In the genomic region with DNA sequence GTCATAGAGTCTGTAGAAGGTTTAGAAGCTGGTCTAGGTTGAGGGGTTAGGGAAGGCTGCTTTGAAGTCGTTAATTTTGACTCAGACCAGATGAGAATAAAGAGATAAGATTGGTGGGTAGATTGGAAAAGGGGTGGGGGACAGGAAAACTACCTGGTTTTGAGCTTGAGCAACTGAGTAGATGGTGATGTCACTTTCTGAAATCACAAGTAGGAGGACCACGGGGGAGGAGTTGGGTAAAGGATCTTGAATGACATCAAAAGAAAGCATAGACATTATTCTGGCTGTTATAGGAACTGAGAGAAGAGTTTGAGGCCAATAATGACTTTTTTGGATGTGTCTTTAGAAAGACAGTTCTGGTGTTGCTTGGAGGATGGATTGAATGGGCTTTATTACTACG, we compare ENCODE assay signal across 2 cellular contexts.
TF ChIP-seq lines count a peak whose summit lies in the region.

No MANE protein-coding gene starts in this region.

TF ChIP-seq in HepG2, 621 proteins besides CTCF, POLR2A, EP300 and RAD21:
- no peak for TF ChIP-seq CERS6 (CRISPR knock-in tag; IDR thresholded peaks at IDR 0.05)
- TF ChIP-seq ATF7 (IDR thresholded peaks at IDR 0.05) = peak; percentile 47; the same call in 1 of the 2 replicates
- no peak for TF ChIP-seq ATF7 (CRISPR knock-in tag; IDR thresholded peaks at IDR 0.05)

TF ChIP-seq in HEK293, 187 proteins besides CTCF, POLR2A, EP300 and RAD21:
- TF ChIP-seq, protein P1, sequence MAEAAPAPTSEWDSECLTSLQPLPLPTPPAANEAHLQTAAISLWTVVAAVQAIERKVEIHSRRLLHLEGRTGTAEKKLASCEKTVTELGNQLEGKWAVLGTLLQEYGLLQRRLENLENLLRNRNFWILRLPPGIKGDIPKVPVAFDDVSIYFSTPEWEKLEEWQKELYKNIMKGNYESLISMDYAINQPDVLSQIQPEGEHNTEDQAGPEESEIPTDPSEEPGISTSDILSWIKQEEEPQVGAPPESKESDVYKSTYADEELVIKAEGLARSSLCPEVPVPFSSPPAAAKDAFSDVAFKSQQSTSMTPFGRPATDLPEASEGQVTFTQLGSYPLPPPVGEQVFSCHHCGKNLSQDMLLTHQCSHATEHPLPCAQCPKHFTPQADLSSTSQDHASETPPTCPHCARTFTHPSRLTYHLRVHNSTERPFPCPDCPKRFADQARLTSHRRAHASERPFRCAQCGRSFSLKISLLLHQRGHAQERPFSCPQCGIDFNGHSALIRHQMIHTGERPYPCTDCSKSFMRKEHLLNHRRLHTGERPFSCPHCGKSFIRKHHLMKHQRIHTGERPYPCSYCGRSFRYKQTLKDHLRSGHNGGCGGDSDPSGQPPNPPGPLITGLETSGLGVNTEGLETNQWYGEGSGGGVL (tag by site-specific recombination; IDR thresholded peaks at IDR 0.05) = peak; percentile 19; the same call in 1 of the 2 replicates
- TF ChIP-seq EGR2 (tag by site-specific recombination; IDR thresholded peaks at IDR 0.05; ENCODE audit: low read depth) (0 out of 2 replicates have a peak, but pooled peaks have one; percentile 14), ZFHX2 (tag by site-specific recombination; conservative IDR thresholded peaks at IDR 0.05) (peak; percentile 53; the same call in 1 of the 2 replicates), ZNF148 (tag by site-specific recombination; IDR thresholded peaks at IDR 0.05; ENCODE audit: borderline replicate concordance) (no peak), HOXC10 (CRISPR knock-in tag; IDR thresholded peaks at IDR 0.05) (no peak), ZBTB21 (tag by site-specific recombination; IDR thresholded peaks at IDR 0.05) (0 out of 2 replicates have a peak, but pooled peaks have one; percentile 26), ZNF660 (tag by site-specific recombination; IDR thresholded peaks at IDR 0.05) (no peak), ZNF10 (tag by site-specific recombination; IDR thresholded peaks at IDR 0.05) (no peak), ZNF629 (tag by site-specific recombination; IDR thresholded peaks at IDR 0.05) (0 out of 2 replicates have a peak, but pooled peaks have one; percentile 31)
- TF ChIP-seq, protein P2, sequence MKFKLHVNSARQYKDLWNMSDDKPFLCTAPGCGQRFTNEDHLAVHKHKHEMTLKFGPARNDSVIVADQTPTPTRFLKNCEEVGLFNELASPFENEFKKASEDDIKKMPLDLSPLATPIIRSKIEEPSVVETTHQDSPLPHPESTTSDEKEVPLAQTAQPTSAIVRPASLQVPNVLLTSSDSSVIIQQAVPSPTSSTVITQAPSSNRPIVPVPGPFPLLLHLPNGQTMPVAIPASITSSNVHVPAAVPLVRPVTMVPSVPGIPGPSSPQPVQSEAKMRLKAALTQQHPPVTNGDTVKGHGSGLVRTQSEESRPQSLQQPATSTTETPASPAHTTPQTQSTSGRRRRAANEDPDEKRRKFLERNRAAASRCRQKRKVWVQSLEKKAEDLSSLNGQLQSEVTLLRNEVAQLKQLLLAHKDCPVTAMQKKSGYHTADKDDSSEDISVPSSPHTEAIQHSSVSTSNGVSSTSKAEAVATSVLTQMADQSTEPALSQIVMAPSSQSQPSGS (tag by site-specific recombination; IDR thresholded peaks at IDR 0.05; ENCODE audit: low read depth) = peak; percentile 76
